Comparison of ENCODE assay signal across 10 cellular contexts in genomic region chr3:57646723-57647122, GRCh38. TPM values are rescaled to one million over a fixed set of nuclear protein-coding genes. Genes with fewer than 3 reads are reported as not detected.
DNase-seq lines count a peak whose midpoint lies in the region; ATAC-seq, FAIRE-seq and TF ChIP-seq lines count a peak whose summit lies in the region.
"Had no signal": no experiment of that assay in that cellular context is flagged by ENCODE, and none has a peak within 500 bp of the region (broad histone marks: within the 10 kb centered on the region; RNA-seq: fewer than 3 reads in every experiment).

No MANE protein-coding gene starts in this region.

- no peak for TF ChIP-seq CTCF in NB4 (IDR thresholded peaks at IDR 0.05; ENCODE audit: low read depth, low read length)

- POLR2A ChIA-PET in CD8-positive, alpha-beta memory T cell (lab: Charles Lee), result no interaction called here

- peaks cover 0 to 6% (median 5%) of the 10 kb centered on the region in 5 donors for H3K9me3 Mint-ChIP-seq in CD8-positive, alpha-beta memory T cell
- peaks cover 5 to 14% of the 10 kb centered on the region in 2 donors for H3K9me3 Mint-ChIP-seq in stimulated activated naive B cell treated with anti-CD40 and anti-IgM and Interleukin-4, amounts not matched to agents 10 μg/mL and 1 μg/mL and 100 μg/mL, for 72 hours

- H3K27ac ChIP-seq in CD8-positive, alpha-beta memory T cell (ENCODE audit: low read depth, low read length), result no peak overlapping the region

- peaks cover 0 to 3% of the 10 kb centered on the region in 2 donors for H3K27me3 Mint-ChIP-seq in CD8-positive, alpha-beta memory T cell
- no peaks in the 10 kb centered on the region for H3K27me3 Mint-ChIP-seq in stimulated activated naive B cell treated with anti-CD40 and anti-IgM and Interleukin-4, amounts not matched to agents 10 μg/mL and 1 μg/mL and 100 μg/mL, for 72 hours
- H3K27me3 Mint-ChIP-seq: activated naive CD8-positive, alpha-beta T cell treated with anti-CD3 and anti-CD28 coated beads, Interleukin-2, amount 10 ng/mL, durations not matched to agents 7 days and 5 days had no signal

- H3K4me3 ChIP-seq in CD8-positive, alpha-beta memory T cell (ENCODE audit: low read length), result no peak overlapping the region
- no peak overlapping the region for H3K4me3 ChIP-seq in NB4 (ENCODE audit: low read depth, low read length)

- H3K4me1 ChIP-seq in CD8-positive, alpha-beta memory T cell (ENCODE audit: insufficient read depth, low read length), result peaks cover 6% of the 10 kb centered on the region

- H3K36me3 ChIP-seq in CD8-positive, alpha-beta memory T cell (ENCODE audit: insufficient read depth, low read length), result peaks cover 10% of the 10 kb centered on the region

- FAIRE-seq in endometrium (lab: Jason Lieb, UNC), result peak; percentile 68

- H3K4me1 Mint-ChIP-seq in CD8-positive, alpha-beta memory T cell, result peaks cover 23 to 33% (median 28%) of the 10 kb centered on the region in 3 donors
- H3K4me1 Mint-ChIP-seq in stimulated activated naive B cell treated with anti-CD40 and anti-IgM and Interleukin-4, amounts not matched to agents 10 μg/mL and 1 μg/mL and 100 μg/mL, for 72 hours, result peaks cover 16 to 17% of the 10 kb centered on the region in 2 donors

- peaks cover 26 to 81% (median 29%) of the 10 kb centered on the region in 3 donors for H3K36me3 Mint-ChIP-seq in CD8-positive, alpha-beta memory T cell
- H3K36me3 Mint-ChIP-seq in stimulated activated naive B cell treated with anti-CD40 and anti-IgM and Interleukin-4, amounts not matched to agents 10 μg/mL and 1 μg/mL and 100 μg/mL, for 72 hours, result peaks cover 45 to 64% of the 10 kb centered on the region in 2 donors

- peak overlapping the region; percentile 1 to 78 (median 25) for H3K27ac Mint-ChIP-seq in CD8-positive, alpha-beta memory T cell
- no peak overlapping the region for H3K27ac Mint-ChIP-seq in stimulated activated naive B cell treated with anti-CD40 and anti-IgM and Interleukin-4, amounts not matched to agents 10 μg/mL and 1 μg/mL and 100 μg/mL, for 72 hours
- H3K27ac Mint-ChIP-seq: activated naive CD8-positive, alpha-beta T cell treated with anti-CD3 and anti-CD28 coated beads, Interleukin-2, amount 10 ng/mL, durations not matched to agents 7 days and 5 days had no signal

- no peak for ATAC-seq in HG03378 (IDR thresholded peaks at IDR 0.05; ENCODE audit: unreplicated experiment)
- no peak for ATAC-seq in stimulated activated naive B cell treated with anti-CD40 and anti-IgM and Interleukin-4, amounts not matched to agents 10 μg/mL and 1 μg/mL and 100 μg/mL, for 72 hours (replicated peaks)
- no peak for ATAC-seq in GM19035 (IDR thresholded peaks at IDR 0.05; ENCODE audit: unreplicated experiment)

- CTCF ChIA-PET in CD8-positive, alpha-beta memory T cell (lab: Charles Lee), result no interaction called here

- H3K4me3 Mint-ChIP-seq in CD8-positive, alpha-beta memory T cell, result no peak overlapping the region
- H3K4me3 Mint-ChIP-seq in stimulated activated naive B cell treated with anti-CD40 and anti-IgM and Interleukin-4, amounts not matched to agents 10 μg/mL and 1 μg/mL and 100 μg/mL, for 72 hours, result no peak overlapping the region
- H3K4me3 Mint-ChIP-seq: activated naive CD8-positive, alpha-beta T cell treated with anti-CD3 and anti-CD28 coated beads, Interleukin-2, amount 10 ng/mL, durations not matched to agents 7 days and 5 days had no signal

- TF ChIP-seq POLR2A in NB4 (IDR thresholded peaks at IDR 0.05; ENCODE audit: extremely low read depth, insufficient read length), result no peak

- no peaks in the 10 kb centered on the region for H3K27me3 ChIP-seq in CD8-positive, alpha-beta memory T cell (ENCODE audit: insufficient read depth, low read length, poor library complexity, severe bottlenecking)

- H3K9me3 ChIP-seq in CD8-positive, alpha-beta memory T cell (ENCODE audit: low read length), result no peaks in the 10 kb centered on the region

- DNase-seq in CD8-positive, alpha-beta memory T cell, result no peak
- DNase-seq in NB4 (ENCODE audit: low read depth) (peak; percentile 23), myocyte (ENCODE audit: low read depth) (peak; percentile 38), GDM1 (lab: John Stamatoyannopoulos, UW) (no peak)
- DNase-seq in stimulated activated naive B cell treated with anti-CD40 and anti-IgM and Interleukin-4, amounts not matched to agents 10 μg/mL and 1 μg/mL and 100 μg/mL, for 72 hours, result no peak
- DNase-seq: activated naive CD8-positive, alpha-beta T cell treated with anti-CD3 and anti-CD28 coated beads, Interleukin-2, amount 10 ng/mL, durations not matched to agents 7 days and 5 days; midbrain had no signal

RNA-seq across cellular contexts. Expression of gene DENND6A, which starts 46.2 kb away (rescaled TPM):
- 10 to 100 TPM; 12.5 to 15.5 TPM for total RNA-seq in CD8-positive, alpha-beta memory T cell
- 45.0 TPM for polyA plus RNA-seq in CD8-positive, alpha-beta memory T cell
- 12.6 and 15.4 TPM in 2 replicates for total RNA-seq in myocyte
- 6.7 TPM for polyA plus RNA-seq in myocyte (2012)

RNA-seq across cellular contexts. Expression of gene ARF4, which starts 49.6 kb away (rescaled TPM):
- total RNA-seq in CD8-positive, alpha-beta memory T cell, result 10 to 100 TPM; 74.4 to 78.5 TPM
- 124 TPM for polyA plus RNA-seq in CD8-positive, alpha-beta memory T cell
- 212 and 287 TPM in 2 replicates for total RNA-seq in myocyte
- 342 TPM for polyA plus RNA-seq in myocyte (2012)

Comparison
In these comparisons a context has a peak if more than half of its experiments do, and no peak if none do; other contexts are left out.
1. DNase-seq: peak in NB4 (single experiment) and myocyte (single experiment); none in CD8-positive, alpha-beta memory T cell (0 of 5), GDM1 (single experiment) and stimulated activated naive B cell treated with anti-CD40 and anti-IgM and Interleukin-4, amounts not matched to agents 10 μg/mL and 1 μg/mL and 100 μg/mL, for 72 hours (single experiment).